Comparison of ENCODE assay signal across 24 cellular contexts in the genomic region with DNA sequence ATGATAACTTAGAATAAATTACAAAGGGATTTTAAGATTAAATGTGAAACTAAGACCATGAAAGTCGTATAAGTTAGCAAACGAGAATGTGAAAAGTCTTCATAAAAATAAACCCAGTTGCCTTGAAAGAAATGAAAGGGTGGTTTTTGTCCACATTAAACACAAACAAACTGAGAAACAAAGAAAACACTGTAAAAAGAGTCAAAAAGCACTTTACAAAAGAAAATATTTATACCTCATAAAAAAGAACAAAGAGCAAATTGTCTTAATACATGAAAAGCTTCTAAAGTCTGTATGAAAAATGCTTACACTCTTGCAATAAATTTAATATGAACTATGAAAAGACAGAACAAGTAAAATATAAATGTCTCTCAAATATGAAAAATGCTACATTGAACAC.
"Had no signal": no experiment of that assay in that cellular context is flagged by ENCODE, and none has a peak within 500 bp of the region (broad histone marks: within the 10 kb centered on the region; RNA-seq: fewer than 3 reads in every experiment).

No MANE protein-coding gene starts in this region.

- H3K27ac ChIP-seq: SJSA1 had no signal

- H3K27me3 ChIP-seq: MG63, SJSA1 had no signal

- H3K4me3 ChIP-seq: MG63, SJSA1 had no signal

- H3K4me1 ChIP-seq: SJSA1 had no signal

- DNase-seq: IMR-90, Karpas-422, KG1, MG63, NCI-H1092, NCI-H1105 treated with DMSO at 0.1 percent for 48 hours, NCI-H1417 treated with DMSO at 0.1 percent for 48 hours, NCI-H146, NCI-H1694 treated with DMSO at 0.1 percent for 48 hours, NCI-H2029, NCI-H2081 treated with DMSO at 0.1 percent for 48 hours, NCI-H2171, NCI-H226, NCI-H446, NCI-H510A, NCI-H524 treated with DMSO at 0.1 percent for 48 hours, NCI-H69, NCI-H774, Right ventricle myocardium superior, RPMI8226, SIG-M5, SK-N-SH, T-helper 1 cell had no signal

- H3K36me3 ChIP-seq: MG63, SJSA1 had no signal

- H3K9me3 ChIP-seq: MG63, SJSA1 had no signal
